In the genomic region with DNA sequence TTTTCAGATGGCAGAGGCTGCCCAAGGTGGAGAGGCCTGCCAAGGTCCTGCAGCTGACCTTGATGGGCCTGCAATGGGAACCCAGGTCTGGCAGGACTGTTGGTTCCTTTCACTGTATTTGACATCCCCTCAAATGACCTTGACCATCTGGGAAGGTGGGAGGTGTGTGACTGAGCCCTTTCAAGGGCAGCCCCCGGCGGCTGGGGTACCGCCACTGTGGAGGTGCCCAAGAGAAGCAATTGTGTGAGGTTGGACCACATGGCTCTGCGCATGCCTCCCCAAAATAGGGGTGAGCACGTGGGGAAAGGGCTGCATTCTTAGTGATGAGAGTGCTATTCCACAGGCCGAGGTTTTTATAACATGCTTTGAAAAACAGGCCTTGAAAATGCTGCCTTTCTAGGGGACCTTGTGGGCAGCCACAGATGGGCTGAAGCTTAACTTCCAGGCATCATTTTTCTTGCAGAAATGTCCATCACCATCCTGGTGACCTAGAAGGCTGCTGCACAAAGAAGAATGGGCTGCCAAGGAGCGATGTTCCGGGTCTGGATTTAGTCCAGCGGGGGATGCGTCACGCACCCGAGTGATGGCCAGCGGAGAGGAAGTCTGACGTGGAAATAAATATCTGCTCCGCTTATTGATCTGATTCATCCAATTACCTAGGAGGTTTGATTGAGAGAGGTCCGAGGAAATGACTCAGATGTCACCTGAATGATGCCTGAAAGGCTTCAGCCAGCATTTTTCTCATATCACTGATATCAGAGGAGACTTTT, we compare ENCODE assay signal across 31 cellular contexts. TPM values are rescaled to one million over a fixed set of nuclear protein-coding genes. Genes with fewer than 3 reads are reported as not detected.
DNase-seq lines count a peak whose midpoint lies in the region; ATAC-seq, FAIRE-seq and TF ChIP-seq lines count a peak whose summit lies in the region.
"Had no signal": no experiment of that assay in that cellular context is flagged by ENCODE, and none has a peak within 500 bp of the region (broad histone marks: within the 10 kb centered on the region; RNA-seq: fewer than 3 reads in every experiment).

No MANE protein-coding gene starts in this region.

- no peaks in the 10 kb centered on the region for H3K9me3 ChIP-seq in HepG2 (ENCODE audit: low read length)
- H3K9me3 ChIP-seq in right lobe of liver, result no peaks in the 10 kb centered on the region
- H3K9me3 ChIP-seq: BE2C, HAP-1 had no signal

- H3K79me2 ChIP-seq in HepG2 (ENCODE audit: insufficient read depth, low read length), result no peaks in the 10 kb centered on the region

- H4K20me1 ChIP-seq in HepG2 (ENCODE audit: insufficient read depth, low read length), result no peaks in the 10 kb centered on the region

- no peak for FAIRE-seq in HepG2 (lab: Jason Lieb, UNC)
- FAIRE-seq: GM18507, RCC 7860 had no signal

- H3K27me3 ChIP-seq in HepG2 (ENCODE audit: control insufficient read depth in 1 of 2, insufficient read depth in 2 of 2, low read length in 2 of 2) (peaks cover 0 to 23% of the 10 kb centered on the region in 2 experiments; a peak in 3 of 5 replicates), right lobe of liver (no peaks in the 10 kb centered on the region)
- H3K27me3 ChIP-seq: BE2C, SJCRH30 had no signal

- in situ Hi-C loops in HepG2 (cut with HindIII; ENCODE audit: extremely low pct_ligation_motif_present, low pct_unique_long_range_greater_than_20kb), result loop anchor here (25.0 kb wide), 1 partner anchor 207 kb away; no protein-coding TSS in a partner anchor

- CTCF ChIA-PET in HepG2 (lab: Yijun Ruan, JAX; ENCODE audit: low intra/inter-chr PET ratio, low total read pairs), result no interaction called here

- DNase-seq in HepG2 (ENCODE audit: low spot score) (no peak), right lobe of liver (no peak), astrocyte of the hippocampus (ENCODE audit: low read depth, low spot score) (peak; percentile 60), lung microvascular endothelial cell (ENCODE audit: low read depth in 2 of 2) (peak; percentile 36 to 91), DMS 273 treated with DMSO at 0.1 percent for 48 hours (lab: John Stamatoyannopoulos, UW) (no peak)
- DNase-seq in stimulated activated naive CD4-positive, alpha-beta T cell treated with Interleukin-2 at 50 U/mL for 16 hours (lab: John Stamatoyannopoulos, UW), result no peak
- DNase-seq: 8988T; ACHN; BE2C; CD8-positive, alpha-beta memory T cell; DMS153; DND-41; GOT3; HFFc6; MM.1S; NCI-H1048; NCI-H1417; NCI-H1694; NCI-H2029 treated with DMSO at 0.1 percent for 48 hours; NCI-H69; SJCRH30 had no signal

- no peak for TF ChIP-seq RAD21 in HepG2 (CRISPR knock-in tag; IDR thresholded peaks at IDR 0.05)

- TF ChIP-seq EP300 in HepG2 (IDR thresholded peaks at IDR 0.05; ENCODE audit: low read depth in 2 of 2, low read length in 2 of 2) (no peak), HepG2 (CRISPR knock-in tag; IDR thresholded peaks at IDR 0.05; ENCODE audit: borderline replicate concordance) (no peak)

- no peak overlapping the region for H3K27ac ChIP-seq in HepG2 (ENCODE audit: extremely low read length, insufficient read depth, low read length)
- H3K27ac ChIP-seq in right lobe of liver, result no peak overlapping the region
- H3K27ac ChIP-seq: KMS-11, SJCRH30 had no signal

- H2AFZ ChIP-seq in HepG2 (ENCODE audit: low read length), result no peak overlapping the region

- no peaks in the 10 kb centered on the region for H3K36me3 ChIP-seq in HepG2 (replicated peaks in 1 of 2; ENCODE audit: control insufficient read depth in 1 of 2, insufficient read depth in 2 of 2, low read length in 2 of 2)
- no peaks in the 10 kb centered on the region for H3K36me3 ChIP-seq in right lobe of liver
- H3K36me3 ChIP-seq: BE2C, HAP-1, SJCRH30 had no signal

- POLR2A ChIA-PET in HepG2 (lab: Yijun Ruan, JAX), result no interaction called here

- H3K4me3 ChIP-seq in HepG2 (replicated peaks in 1 of 3; ENCODE audit: insufficient read depth in 1 of 3, low read depth in 2 of 3, low read length in 3 of 3), result no peak overlapping the region
- no peak overlapping the region for H3K4me3 ChIP-seq in right lobe of liver
- H3K4me3 ChIP-seq: HAP-1, SJCRH30 had no signal

- ATAC-seq in HepG2 (no peak), right lobe of liver (no peak), GM18861 (IDR thresholded peaks at IDR 0.05; ENCODE audit: unreplicated experiment) (no peak), GM21423 (IDR thresholded peaks at IDR 0.05; ENCODE audit: unreplicated experiment) (no peak)
- ATAC-seq: SK-N-SH treated with all-trans-retinoic acid at 6 μM for 48 hours had no signal

- no peak overlapping the region for H3K9ac ChIP-seq in HepG2 (ENCODE audit: insufficient read depth, low read depth, low read length)
- H3K9ac ChIP-seq: KMS-11 had no signal

- WGBS in HepG2 (ENCODE audit: low lambda C conversion rate), result 50% methylated on average over 16 of the region's 16 CpGs
- 75% methylated on average over 16 of the region's 16 CpGs for WGBS in right lobe of liver (ENCODE audit: insufficient coverage, low coverage, low lambda C conversion rate, missing lambda C conversion rate)

- no peak overlapping the region for H3K4me2 ChIP-seq in HepG2 (ENCODE audit: low read depth, low read length)
- H3K4me2 ChIP-seq: KMS-11 had no signal

- intact Hi-C loops in HepG2 (cut with micrococcal nuclease; ENCODE audit: unreplicated experiment), result no loop called here
- intact Hi-C loops in right lobe of liver (cut with DNase I), result no loop called here

- no TSS peak for BruUV-seq in HepG2 (replicated peaks; lab: Mats Ljungman, UMichigan)

- no peak for TF ChIP-seq POLR2A in HepG2 (IDR thresholded peaks at IDR 0.05; ENCODE audit: insufficient read depth in 1 of 2, low read depth in 2 of 2, low read length in 2 of 2)
- no peak for TF ChIP-seq POLR2A in right lobe of liver (IDR thresholded peaks at IDR 0.05)

- H3K4me1 ChIP-seq in HepG2 (ENCODE audit: insufficient read depth, low read length) (no peaks in the 10 kb centered on the region), right lobe of liver (no peaks in the 10 kb centered on the region)
- H3K4me1 ChIP-seq: BE2C, HAP-1, SJCRH30 had no signal

- TF ChIP-seq CTCF in HepG2 (CRISPR knock-in tag; IDR thresholded peaks at IDR 0.05) (no peak), right lobe of liver (IDR thresholded peaks at IDR 0.05) (no peak)

TF ChIP-seq in HepG2, 621 proteins besides CTCF, POLR2A, EP300 and RAD21 (continues in another document):
- TF ChIP-seq, protein P1, sequence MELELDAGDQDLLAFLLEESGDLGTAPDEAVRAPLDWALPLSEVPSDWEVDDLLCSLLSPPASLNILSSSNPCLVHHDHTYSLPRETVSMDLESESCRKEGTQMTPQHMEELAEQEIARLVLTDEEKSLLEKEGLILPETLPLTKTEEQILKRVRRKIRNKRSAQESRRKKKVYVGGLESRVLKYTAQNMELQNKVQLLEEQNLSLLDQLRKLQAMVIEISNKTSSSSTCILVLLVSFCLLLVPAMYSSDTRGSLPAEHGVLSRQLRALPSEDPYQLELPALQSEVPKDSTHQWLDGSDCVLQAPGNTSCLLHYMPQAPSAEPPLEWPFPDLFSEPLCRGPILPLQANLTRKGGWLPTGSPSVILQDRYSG (CRISPR knock-in tag; IDR thresholded peaks at IDR 0.05), result no peak
- TF ChIP-seq KLF12 (CRISPR knock-in tag; IDR thresholded peaks at IDR 0.05; ENCODE audit: borderline replicate concordance), result no peak
- TF ChIP-seq PHF21A (CRISPR knock-in tag; IDR thresholded peaks at IDR 0.05), result no peak
- TF ChIP-seq, protein P2, sequence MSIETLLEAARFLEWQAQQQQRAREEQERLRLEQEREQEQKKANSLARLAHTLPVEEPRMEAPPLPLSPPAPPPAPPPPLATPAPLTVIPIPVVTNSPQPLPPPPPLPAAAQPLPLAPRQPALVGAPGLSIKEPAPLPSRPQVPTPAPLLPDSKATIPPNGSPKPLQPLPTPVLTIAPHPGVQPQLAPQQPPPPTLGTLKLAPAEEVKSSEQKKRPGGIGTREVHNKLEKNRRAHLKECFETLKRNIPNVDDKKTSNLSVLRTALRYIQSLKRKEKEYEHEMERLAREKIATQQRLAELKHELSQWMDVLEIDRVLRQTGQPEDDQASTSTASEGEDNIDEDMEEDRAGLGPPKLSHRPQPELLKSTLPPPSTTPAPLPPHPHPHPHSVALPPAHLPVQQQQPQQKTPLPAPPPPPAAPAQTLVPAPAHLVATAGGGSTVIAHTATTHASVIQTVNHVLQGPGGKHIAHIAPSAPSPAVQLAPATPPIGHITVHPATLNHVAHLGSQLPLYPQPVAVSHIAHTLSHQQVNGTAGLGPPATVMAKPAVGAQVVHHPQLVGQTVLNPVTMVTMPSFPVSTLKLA (IDR thresholded peaks at IDR 0.05), result peak; percentile 33; the same call in 1 of the 2 replicates
- TF ChIP-seq ZNF10 (CRISPR knock-in tag; IDR thresholded peaks at IDR 0.05; ENCODE audit: borderline replicate concordance, low read depth), result no peak

RNA-seq across cellular contexts. Expression of a gene that starts 16.5 kb away (rescaled TPM):
- total RNA-seq in HepG2 (2016; rRNA removed; fragmentation: Illumina TruSeq; extraction: Trizol) (not detected in 2 replicates), right lobe of liver (not detected), lung microvascular endothelial cell (not detected in 2 replicates)
- not detected in 2 replicates for total RNA-seq in HepG2 (2016; cell fraction: cytosol; rRNA removed; fragmentation: Illumina TruSeq; extraction: Trizol; ENCODE audit: low read depth)
- total RNA-seq in HepG2 (2016; cell fraction: insoluble cytoplasmic fraction; rRNA removed; fragmentation: Illumina TruSeq; extraction: Trizol), result not detected in 2 replicates
- not detected in 2 replicates for total RNA-seq in HepG2 (2016; cell fraction: membrane; rRNA removed; fragmentation: Illumina TruSeq; extraction: Trizol)
- not detected in 2 replicates for total RNA-seq in HepG2 (2016; cell fraction: nucleus; rRNA removed; fragmentation: Illumina TruSeq; extraction: Trizol)
- polyA plus RNA-seq in HepG2 (2011; rRNA removed), result not detected in 2 replicates
- not detected in 2 replicates for polyA plus RNA-seq in HepG2 (2011; cell fraction: cytosol; rRNA removed)
- not detected in 2 replicates for polyA plus RNA-seq in HepG2 (2011; cell fraction: nucleus; rRNA removed)
- polyA plus RNA-seq in HepG2 (2012), result not detected in 2 replicates
- polyA plus RNA-seq in HepG2 (2016; cell fraction: cytosol; fragmentation: Illumina TruSeq; extraction: Trizol; ENCODE audit: low read depth), result not detected in 2 replicates
- polyA plus RNA-seq in HepG2 (2016; cell fraction: insoluble cytoplasmic fraction; fragmentation: Illumina TruSeq; extraction: Trizol; ENCODE audit: low read depth), result not detected in 2 replicates
- not detected in 2 replicates for polyA plus RNA-seq in HepG2 (2016; cell fraction: membrane; fragmentation: Illumina TruSeq; extraction: Trizol; ENCODE audit: low read depth)
- polyA plus RNA-seq in HepG2 (2016; cell fraction: nucleus; fragmentation: Illumina TruSeq; extraction: Trizol; ENCODE audit: insufficient read depth, low read depth), result not detected in 2 replicates
- polyA minus RNA-seq in HepG2 (2011; rRNA and poly(A)+ RNA removed; ENCODE audit: low replicate concordance), result not detected in 2 replicates
- polyA minus RNA-seq in HepG2 (2011; cell fraction: cytosol; rRNA and poly(A)+ RNA removed), result not detected in 2 replicates
- polyA minus RNA-seq in HepG2 (2011; cell fraction: nucleus; rRNA and poly(A)+ RNA removed), result not detected in 2 replicates
- total RNA-seq: HFFc6, NCI-H460, OCI-LY7, SJCRH30 had no signal
- polyA plus RNA-seq: IgD-negative memory B cell had no signal

Comparison
In these comparisons a context has a peak if more than half of its experiments do, and no peak if none do; other contexts are left out.
1. DNase-seq: peak in astrocyte of the hippocampus (single experiment) and lung microvascular endothelial cell (2 of 2); none in HepG2 (single experiment), right lobe of liver (0 of 3), stimulated activated naive CD4-positive, alpha-beta T cell treated with Interleukin-2 at 50 U/mL for 16 hours (single experiment) and DMS 273 treated with DMSO at 0.1 percent for 48 hours (single experiment).